Comparison of ENCODE assay signal across 27 cellular contexts in the genomic region with DNA sequence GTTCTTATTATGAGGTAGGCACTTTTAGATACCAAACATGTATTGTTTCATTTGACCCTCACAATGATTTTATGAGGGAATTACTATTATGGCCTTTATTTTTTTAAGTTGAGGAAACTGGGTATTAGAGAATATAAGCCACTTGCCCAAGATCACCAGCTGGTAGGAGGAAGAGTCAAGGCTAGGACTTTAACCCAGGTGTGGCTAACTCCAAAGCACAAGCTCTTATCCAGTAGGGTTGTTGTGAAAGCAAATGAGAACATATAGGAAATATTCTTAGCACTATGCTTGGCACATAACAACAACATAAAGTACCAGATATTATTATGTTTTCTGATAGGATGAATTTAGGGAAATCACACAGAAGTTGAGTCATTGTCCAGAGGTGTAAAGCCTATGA. TPM values are rescaled to one million over a fixed set of nuclear protein-coding genes. Genes with fewer than 3 reads are reported as not detected.
DNase-seq lines count a peak whose midpoint lies in the region; ATAC-seq lines count a peak whose summit lies in the region.
"Had no signal": no experiment of that assay in that cellular context is flagged by ENCODE, and none has a peak within 500 bp of the region (broad histone marks: within the 10 kb centered on the region; RNA-seq: fewer than 3 reads in every experiment).

No MANE protein-coding gene starts in this region.

- no peak for DNase-seq in activated T-cell treated with anti-CD3 and anti-CD28 coated beads, Interleukin-2, amount 50 U/mL, for 72 hours
- DNase-seq in activated T-cell treated with anti-CD3 and anti-CD28 coated beads for 4 hours (no peak), immature natural killer cell (no peak)
- DNase-seq in activated naive CD8-positive, alpha-beta T cell treated with anti-CD3 and anti-CD28 coated beads for 36 hours: no peak
- no peak for DNase-seq in stimulated activated effector memory CD8-positive, alpha-beta T cell treated with anti-CD3 and anti-CD28 coated beads, Interleukin-12 subunit alpha, Interleukin-12 subunit beta, amount 100 ng/mL, for 72 hours (ENCODE audit: low spot score in 2 of 2)
- no peak for DNase-seq in activated effector memory CD4-positive, alpha-beta T cell treated with anti-CD3 and anti-CD28 coated beads, Interleukin-2, amount 50 U/mL, for 16 hours
- DNase-seq: activated CD8-positive, alpha-beta memory T cell treated with anti-CD3 and anti-CD28 coated beads for 24 hours; anterior cingulate cortex; C1 segment of cervical spinal cord; cortex of kidney; EL; IMR-90; midbrain; NCI-H1092 treated with DMSO at 0.1 percent for 48 hours; NCI-H1930; NCI-H526 treated with DMSO at 0.1 percent for 48 hours; nephron progenitor cell; ovary; SJCRH30; spleen; stimulated activated CD4-positive, alpha-beta T cell treated with anti-CD3 and anti-CD28 coated beads, Interleukin-2, amount 100 ng/mL, for 48 hours; stimulated activated naive CD4-positive, alpha-beta T cell treated with Interleukin-2 at 50 U/mL for 16 hours; thyroid gland had no signal

- peak overlapping the region; percentile 64 to 85 for H3K4me3 Mint-ChIP-seq in activated T-cell treated with anti-CD3 and anti-CD28 coated beads, Interleukin-2, amount 50 U/mL, for 72 hours
- H3K4me3 Mint-ChIP-seq in IgD-negative memory B cell (peak overlapping the region; percentile 58 to 82 (median 72)), immature natural killer cell (no peak overlapping the region)
- H3K4me3 Mint-ChIP-seq in activated naive CD8-positive, alpha-beta T cell treated with anti-CD3 and anti-CD28 coated beads for 36 hours: peak overlapping the region; percentile 49
- peak overlapping the region; percentile 38 for H3K4me3 Mint-ChIP-seq in stimulated activated effector memory CD8-positive, alpha-beta T cell treated with anti-CD3 and anti-CD28 coated beads, Interleukin-12 subunit alpha, Interleukin-12 subunit beta, amount 100 ng/mL, for 72 hours
- H3K4me3 Mint-ChIP-seq: nephron progenitor cell had no signal

- ATAC-seq in activated T-cell treated with anti-CD3 and anti-CD28 coated beads, Interleukin-2, amount 50 U/mL, for 72 hours (replicated peaks in 1 of 2): peak; percentile 20 to 30
- ATAC-seq in stimulated activated effector memory CD8-positive, alpha-beta T cell treated with anti-CD3 and anti-CD28 coated beads, Interleukin-12 subunit alpha, Interleukin-12 subunit beta, amount 100 ng/mL, for 72 hours: no peak
- no peak for ATAC-seq in activated CD4-positive, CD25-positive, alpha-beta regulatory T cell treated with anti-CD3 and anti-CD28 coated beads, Interleukin-2, amount 50 U/mL, for 24 hours

- peaks cover 92% of the 10 kb centered on the region for H3K4me1 Mint-ChIP-seq in activated T-cell treated with anti-CD3 and anti-CD28 coated beads, Interleukin-2, amount 50 U/mL, for 72 hours (ENCODE audit: low read depth)
- H3K4me1 Mint-ChIP-seq in IgD-negative memory B cell (peaks cover 54 to 70% (median 63%) of the 10 kb centered on the region in 3 donors), immature natural killer cell (no peaks in the 10 kb centered on the region)
- peaks cover 81% of the 10 kb centered on the region for H3K4me1 Mint-ChIP-seq in activated naive CD8-positive, alpha-beta T cell treated with anti-CD3 and anti-CD28 coated beads for 36 hours
- H3K4me1 Mint-ChIP-seq in stimulated activated effector memory CD8-positive, alpha-beta T cell treated with anti-CD3 and anti-CD28 coated beads, Interleukin-12 subunit alpha, Interleukin-12 subunit beta, amount 100 ng/mL, for 72 hours: peaks cover 61% of the 10 kb centered on the region
- H3K4me1 Mint-ChIP-seq: nephron progenitor cell had no signal

- H3K27ac Mint-ChIP-seq in activated T-cell treated with anti-CD3 and anti-CD28 coated beads, Interleukin-2, amount 50 U/mL, for 72 hours: peak overlapping the region; percentile 96
- H3K27ac Mint-ChIP-seq in IgD-negative memory B cell: peak overlapping the region; percentile 7 to 93 (median 21)
- H3K27ac Mint-ChIP-seq in activated naive CD8-positive, alpha-beta T cell treated with anti-CD3 and anti-CD28 coated beads for 36 hours: peak overlapping the region; percentile 91
- H3K27ac Mint-ChIP-seq in stimulated activated effector memory CD8-positive, alpha-beta T cell treated with anti-CD3 and anti-CD28 coated beads, Interleukin-12 subunit alpha, Interleukin-12 subunit beta, amount 100 ng/mL, for 72 hours: peak overlapping the region; percentile 71
- H3K27ac Mint-ChIP-seq in immature natural killer cell: no peak overlapping the region
- H3K27ac Mint-ChIP-seq: nephron progenitor cell had no signal

- H3K9me3 Mint-ChIP-seq in activated T-cell treated with anti-CD3 and anti-CD28 coated beads, Interleukin-2, amount 50 U/mL, for 72 hours: peaks cover 2 to 3% of the 10 kb centered on the region in 2 donors
- H3K9me3 Mint-ChIP-seq in IgD-negative memory B cell: peaks cover 0 to 3% (median 0%) of the 10 kb centered on the region in 3 donors
- peaks cover 13% of the 10 kb centered on the region for H3K9me3 Mint-ChIP-seq in activated naive CD8-positive, alpha-beta T cell treated with anti-CD3 and anti-CD28 coated beads for 36 hours
- peaks cover 4% of the 10 kb centered on the region for H3K9me3 Mint-ChIP-seq in stimulated activated effector memory CD8-positive, alpha-beta T cell treated with anti-CD3 and anti-CD28 coated beads, Interleukin-12 subunit alpha, Interleukin-12 subunit beta, amount 100 ng/mL, for 72 hours
- H3K9me3 Mint-ChIP-seq in immature natural killer cell: no peaks in the 10 kb centered on the region

- no peaks in the 10 kb centered on the region for H3K27me3 Mint-ChIP-seq in activated T-cell treated with anti-CD3 and anti-CD28 coated beads, Interleukin-2, amount 50 U/mL, for 72 hours (ENCODE audit: low read depth)
- H3K27me3 Mint-ChIP-seq in IgD-negative memory B cell: no peaks in the 10 kb centered on the region
- H3K27me3 Mint-ChIP-seq in activated naive CD8-positive, alpha-beta T cell treated with anti-CD3 and anti-CD28 coated beads for 36 hours: no peaks in the 10 kb centered on the region
- peaks cover 0 to 2% (median 0%) of the 10 kb centered on the region in 3 donors for H3K27me3 Mint-ChIP-seq in immature natural killer cell (ENCODE audit: low read depth in 3 of 3)

- peaks cover 8 to 28% of the 10 kb centered on the region in 2 donors for H3K36me3 Mint-ChIP-seq in activated T-cell treated with anti-CD3 and anti-CD28 coated beads, Interleukin-2, amount 50 U/mL, for 72 hours (ENCODE audit: insufficient read depth in 2 of 2)
- H3K36me3 Mint-ChIP-seq in IgD-negative memory B cell (peaks cover 15% of the 10 kb centered on the region), immature natural killer cell (peaks cover 0 to 4% (median 0%) of the 10 kb centered on the region in 3 donors)
- peaks cover 79% of the 10 kb centered on the region for H3K36me3 Mint-ChIP-seq in activated naive CD8-positive, alpha-beta T cell treated with anti-CD3 and anti-CD28 coated beads for 36 hours
- H3K36me3 Mint-ChIP-seq in stimulated activated effector memory CD8-positive, alpha-beta T cell treated with anti-CD3 and anti-CD28 coated beads, Interleukin-12 subunit alpha, Interleukin-12 subunit beta, amount 100 ng/mL, for 72 hours: peaks cover 10% of the 10 kb centered on the region

RNA-seq across cellular contexts. Expression of a gene that starts 7.9 kb away (rescaled TPM):
- 10 to 100 TPM; 17.5 to 21.3 TPM for total RNA-seq in activated T-cell treated with anti-CD3 and anti-CD28 coated beads, Interleukin-2, amount 50 U/mL, for 72 hours
- polyA plus RNA-seq in IgD-negative memory B cell (85.4 TPM), immature natural killer cell (1 to 10 TPM in 1 of 3 donors, not detected in 2; 1.1 TPM)
- 10 to 100 TPM; 34.1 to 41.2 TPM for total RNA-seq in activated naive CD8-positive, alpha-beta T cell treated with anti-CD3 and anti-CD28 coated beads for 36 hours
- total RNA-seq: cardiac muscle cell, IMR-90, right atrium auricular region, SJCRH30 had no signal
- polyA plus RNA-seq: cardiac muscle cell, IMR-90 had no signal

Comparison
In these comparisons a context has a peak if more than half of its experiments do, and no peak if none do; other contexts are left out.
1. ATAC-seq: peak in activated T-cell treated with anti-CD3 and anti-CD28 coated beads, Interleukin-2, amount 50 U/mL, for 72 hours (2 of 2); none in stimulated activated effector memory CD8-positive, alpha-beta T cell treated with anti-CD3 and anti-CD28 coated beads, Interleukin-12 subunit alpha, Interleukin-12 subunit beta, amount 100 ng/mL, for 72 hours (single experiment) and activated CD4-positive, CD25-positive, alpha-beta regulatory T cell treated with anti-CD3 and anti-CD28 coated beads, Interleukin-2, amount 50 U/mL, for 24 hours (0 of 2).
2. H3K27ac Mint-ChIP-seq: peak in activated T-cell treated with anti-CD3 and anti-CD28 coated beads, Interleukin-2, amount 50 U/mL, for 72 hours (single experiment), IgD-negative memory B cell (3 of 3), activated naive CD8-positive, alpha-beta T cell treated with anti-CD3 and anti-CD28 coated beads for 36 hours (single experiment) and stimulated activated effector memory CD8-positive, alpha-beta T cell treated with anti-CD3 and anti-CD28 coated beads, Interleukin-12 subunit alpha, Interleukin-12 subunit beta, amount 100 ng/mL, for 72 hours (single experiment); none in immature natural killer cell (0 of 6).
3. H3K4me3 Mint-ChIP-seq: peak in activated T-cell treated with anti-CD3 and anti-CD28 coated beads, Interleukin-2, amount 50 U/mL, for 72 hours (2 of 2), IgD-negative memory B cell (4 of 4), activated naive CD8-positive, alpha-beta T cell treated with anti-CD3 and anti-CD28 coated beads for 36 hours (single experiment) and stimulated activated effector memory CD8-positive, alpha-beta T cell treated with anti-CD3 and anti-CD28 coated beads, Interleukin-12 subunit alpha, Interleukin-12 subunit beta, amount 100 ng/mL, for 72 hours (single experiment); none in immature natural killer cell (0 of 5).